Comparison of ENCODE assay signal across 24 cellular contexts in the genomic region with DNA sequence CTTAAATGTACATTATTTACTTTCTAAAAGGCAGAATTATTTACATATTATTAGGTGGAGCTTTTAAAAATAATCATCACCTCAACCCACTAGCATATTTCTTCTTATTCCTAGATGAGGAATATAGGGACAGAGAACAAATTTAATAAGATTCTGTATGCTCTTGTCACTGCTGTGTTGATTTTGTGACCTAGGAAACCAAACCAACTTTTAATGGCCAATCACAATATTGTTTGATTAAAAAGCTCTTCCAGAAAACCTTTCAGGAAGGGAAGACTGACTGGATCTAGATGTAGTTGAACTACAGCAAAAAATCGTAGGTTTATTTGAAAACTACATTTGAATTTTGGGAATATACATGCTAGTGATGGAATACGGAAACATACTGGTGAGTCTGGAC.
DNase-seq lines count a peak whose midpoint lies in the region; ATAC-seq and TF ChIP-seq lines count a peak whose summit lies in the region.
"Had no signal": no experiment of that assay in that cellular context is flagged by ENCODE, and none has a peak within 500 bp of the region (broad histone marks: within the 10 kb centered on the region; RNA-seq: fewer than 3 reads in every experiment).

No MANE protein-coding gene starts in this region.

- peak; percentile 57 for DNase-seq in HT-29 (ENCODE audit: low spot score)
- no peak for DNase-seq in T-helper 17 cell
- no peak for DNase-seq in mesothelial cell of epicardium (ENCODE audit: low spot score in 2 of 2, unreplicated experiment in 2 of 2)
- no peak for DNase-seq in tibial nerve (ENCODE audit: low spot score in 2 of 2)
- no peak for DNase-seq in ACHN
- no peak for DNase-seq in activated CD4-positive, alpha-beta T cell treated with anti-CD3 and anti-CD28 coated beads, Interleukin-2, amount 10 ng/mL, durations not matched to agents 24 days and 14 days
- DNase-seq: activated B cell treated with CpG ODN at 0.5 μM for 24 hours; activated CD4-positive, alpha-beta T cell treated with anti-CD3 and anti-CD28 coated beads, Interleukin-2, amount 50 U/mL, for 4 hours; activated naive CD4-positive, alpha-beta T cell treated with Interleukin-2 at 50 U/mL for 16 hours; caudate nucleus; cortex of kidney; foreskin melanocyte; GM23248; NCI-H2107; NCI-H446 treated with DMSO at 0.1 percent for 48 hours; posterior cingulate gyrus; stimulated activated CD4-positive, alpha-beta T cell treated with anti-CD3 and anti-CD28 coated beads, Interleukin-4, amount 100 ng/mL, for 1 hour; stomach; thyroid gland had no signal

- peaks cover 7 to 61% (median 22%) of the 10 kb centered on the region in 4 donors for H3K4me1 ChIP-seq in tibial nerve
- H3K4me1 ChIP-seq: neural progenitor cell had no signal

- peak overlapping the region; percentile 4 to 83 (median 53) for H3K27ac ChIP-seq in tibial nerve
- H3K27ac ChIP-seq: GM23248, neural progenitor cell, RWPE1 had no signal

- H3K4me1 Mint-ChIP-seq in T-helper 17 cell (peaks cover 9% of the 10 kb centered on the region), mesothelial cell of epicardium (peaks cover 18% of the 10 kb centered on the region)
- H3K4me1 Mint-ChIP-seq in activated CD4-positive, alpha-beta T cell treated with anti-CD3 and anti-CD28 coated beads, Interleukin-2, amount 10 ng/mL, durations not matched to agents 24 days and 14 days = no peaks in the 10 kb centered on the region
- H3K4me1 Mint-ChIP-seq: activated B cell treated with CpG ODN at 0.5 μM for 24 hours, neural progenitor cell had no signal

- TF ChIP-seq EP300 in tibial nerve (IDR thresholded peaks at IDR 0.05) = no peak

- H3K27me3 Mint-ChIP-seq in T-helper 17 cell = no peaks in the 10 kb centered on the region
- H3K27me3 Mint-ChIP-seq in mesothelial cell of epicardium (ENCODE audit: low read depth) = no peaks in the 10 kb centered on the region
- no peaks in the 10 kb centered on the region for H3K27me3 Mint-ChIP-seq in activated CD4-positive, alpha-beta T cell treated with anti-CD3 and anti-CD28 coated beads, Interleukin-2, amount 10 ng/mL, durations not matched to agents 24 days and 14 days
- H3K27me3 Mint-ChIP-seq: activated B cell treated with CpG ODN at 0.5 μM for 24 hours had no signal

- H3K27ac Mint-ChIP-seq in T-helper 17 cell = peak overlapping the region; percentile 16
- peak overlapping the region; percentile 39 for H3K27ac Mint-ChIP-seq in mesothelial cell of epicardium
- no peak overlapping the region for H3K27ac Mint-ChIP-seq in activated CD4-positive, alpha-beta T cell treated with anti-CD3 and anti-CD28 coated beads, Interleukin-2, amount 10 ng/mL, durations not matched to agents 24 days and 14 days
- H3K27ac Mint-ChIP-seq: activated B cell treated with CpG ODN at 0.5 μM for 24 hours, CD14-positive monocyte, neural progenitor cell had no signal

- H3K9me3 ChIP-seq in T-helper 17 cell (ENCODE audit: control insufficient read depth, low read length, poor library complexity, severe bottlenecking) = no peaks in the 10 kb centered on the region
- H3K9me3 ChIP-seq in tibial nerve = no peaks in the 10 kb centered on the region
- H3K9me3 ChIP-seq: stomach, thyroid gland had no signal

- H3K36me3 ChIP-seq in tibial nerve = peaks cover 0 to 20% (median 8%) of the 10 kb centered on the region in 3 donors
- H3K36me3 ChIP-seq: neural progenitor cell had no signal

- TF ChIP-seq CTCF in mesothelial cell of epicardium (IDR thresholded peaks at IDR 0.05; ENCODE audit: unreplicated experiment) (no peak), tibial nerve (IDR thresholded peaks at IDR 0.05) (no peak)

- H3K36me3 Mint-ChIP-seq in T-helper 17 cell (ENCODE audit: low read depth) (peaks cover 9% of the 10 kb centered on the region), mesothelial cell of epicardium (peaks cover 19% of the 10 kb centered on the region)
- H3K36me3 Mint-ChIP-seq in activated CD4-positive, alpha-beta T cell treated with anti-CD3 and anti-CD28 coated beads, Interleukin-2, amount 10 ng/mL, durations not matched to agents 24 days and 14 days (ENCODE audit: low read depth) = peaks cover 4% of the 10 kb centered on the region

- intact Hi-C loops in activated CD4-positive, alpha-beta T cell treated with anti-CD3 and anti-CD28 coated beads, Interleukin-2, amount 10 ng/mL, durations not matched to agents 24 days and 14 days (cut with micrococcal nuclease) = no loop called here

- no peak for TF ChIP-seq POLR2A in tibial nerve (IDR thresholded peaks at IDR 0.05)

- in situ Hi-C loops in ACHN (cut with HindIII; ENCODE audit: low pct_ligation_motif_present, low pct_unique_long_range_greater_than_20kb, low sequenced_read_pairs) = no loop called here

- H3K27me3 ChIP-seq in tibial nerve = no peaks in the 10 kb centered on the region
- H3K27me3 ChIP-seq: neural progenitor cell, stomach, thyroid gland had no signal

- 64 to 67% methylated on average over 2 of the region's 2 CpGs for WGBS in tibial nerve, 2 donors

- H3K9me3 Mint-ChIP-seq in mesothelial cell of epicardium = no peaks in the 10 kb centered on the region
- no peaks in the 10 kb centered on the region for H3K9me3 Mint-ChIP-seq in activated CD4-positive, alpha-beta T cell treated with anti-CD3 and anti-CD28 coated beads, Interleukin-2, amount 10 ng/mL, durations not matched to agents 24 days and 14 days
- H3K9me3 Mint-ChIP-seq: activated B cell treated with CpG ODN at 0.5 μM for 24 hours, CD14-positive monocyte, neural progenitor cell had no signal

- ATAC-seq in T-helper 17 cell (no peak), GM19452 (IDR thresholded peaks at IDR 0.05; ENCODE audit: unreplicated experiment) (no peak)
- ATAC-seq: sciatic nerve had no signal

- H3K4me3 Mint-ChIP-seq in T-helper 17 cell = no peak overlapping the region
- H3K4me3 Mint-ChIP-seq in mesothelial cell of epicardium = no peak overlapping the region
- H3K4me3 Mint-ChIP-seq in activated CD4-positive, alpha-beta T cell treated with anti-CD3 and anti-CD28 coated beads, Interleukin-2, amount 10 ng/mL, durations not matched to agents 24 days and 14 days = no peak overlapping the region
- H3K4me3 Mint-ChIP-seq: activated B cell treated with CpG ODN at 0.5 μM for 24 hours, CD14-positive monocyte, neural progenitor cell had no signal

- no peak overlapping the region for H3K4me3 ChIP-seq in tibial nerve
- H3K4me3 ChIP-seq: GM23248, neural progenitor cell, stomach, thyroid gland had no signal
